38 cellular contexts compared by ENCODE assay signal in genomic region chrX:22970861-22971260, GRCh38. TPM values are rescaled to one million over a fixed set of nuclear protein-coding genes. Genes with fewer than 3 reads are reported as not detected.
"Had no signal": no experiment of that assay in that cellular context is flagged by ENCODE, and none has a peak within 500 bp of the region (broad histone marks: within the 10 kb centered on the region; RNA-seq: fewer than 3 reads in every experiment).

No MANE protein-coding gene starts in this region.

- H3K27ac ChIP-seq: adrenal gland, ascending aorta, body of pancreas, brain microvascular endothelial cell, breast epithelium, cardiac muscle cell had no signal

- FAIRE-seq: bronchial epithelial cell had no signal

- DNase-seq: activated effector memory CD4-positive, alpha-beta T cell treated with anti-CD3 and anti-CD28 coated beads, Interleukin-2, amount 50 U/mL, for 16 hours; activated effector memory CD4-positive, alpha-beta T cell treated with Interleukin-2 at 50 U/mL for 16 hours; activated gamma-delta T cell; activated gamma-delta T cell treated with Interleukin-2 at 50 U/mL for 16 hours; activated naive CD4-positive, alpha-beta T cell; activated naive CD4-positive, alpha-beta T cell treated with anti-CD3 and anti-CD28 coated beads for 36 hours; activated naive CD4-positive, alpha-beta T cell treated with anti-CD3 and anti-CD28 coated beads, Interleukin-2, amount 10 ng/mL, durations not matched to agents 7 days and 5 days; activated naive CD4-positive, alpha-beta T cell treated with anti-CD3 and anti-CD28 coated beads, Interleukin-2, amount 50 U/mL, for 16 hours; activated naive CD4-positive, alpha-beta T cell treated with Interleukin-2 at 50 U/mL for 16 hours; activated naive CD8-positive, alpha-beta T cell treated with anti-CD3 and anti-CD28 coated beads for 36 hours; activated naive CD8-positive, alpha-beta T cell treated with anti-CD3 and anti-CD28 coated beads, Interleukin-2, amount 10 ng/mL, durations not matched to agents 7 days and 5 days; activated naive CD8-positive, alpha-beta T cell treated with anti-CD3 and anti-CD28 coated beads, Interleukin-2, amount 50 U/mL, for 24 hours; activated T-cell treated with anti-CD3 and anti-CD28 coated beads, Interleukin-2, amount 50 U/mL, for 1 hour; activated T-cell treated with anti-CD3 and anti-CD28 coated beads, Interleukin-2, amount 50 U/mL, for 24 hours; activated T-cell treated with anti-CD3 and anti-CD28 coated beads, Interleukin-2, amount 50 U/mL, for 4 hours; activated T-cell treated with anti-CD3 and anti-CD28 coated beads, Interleukin-2, amount 50 U/mL, for 48 hours; activated T-cell treated with anti-CD3 and anti-CD28 coated beads, Interleukin-2, amount 50 U/mL, for 72 hours; adrenal gland; amniotic stem cell; amygdala; anterior cingulate cortex; aorta; body of pancreas; brain microvascular endothelial cell; central memory CD4-positive, alpha-beta T cell; cerebellar nuclear complex had no signal

- H3K4me3 ChIP-seq: adrenal gland, ascending aorta, body of pancreas, breast epithelium, cardiac muscle cell had no signal

- H3K4me1 ChIP-seq: adrenal gland, ascending aorta, body of pancreas, breast epithelium had no signal

- H3K9me3 ChIP-seq: adrenal gland, ascending aorta, body of pancreas, breast epithelium had no signal

- H3K36me3 ChIP-seq: adrenal gland, ascending aorta, brain microvascular endothelial cell, breast epithelium, cardiac muscle cell had no signal

- H3K27me3 ChIP-seq: adrenal gland, ascending aorta, body of pancreas, brain microvascular endothelial cell, cardiac muscle cell had no signal

RNA-seq across cellular contexts. Expression of gene DDX53, which starts 28.9 kb away (rescaled TPM):
- total RNA-seq: activated naive CD4-positive, alpha-beta T cell treated with anti-CD3 and anti-CD28 coated beads for 36 hours; activated naive CD4-positive, alpha-beta T cell treated with anti-CD3 and anti-CD28 coated beads, Interleukin-2, amount 50 U/mL, for 72 hours; activated naive CD8-positive, alpha-beta T cell treated with anti-CD3 and anti-CD28 coated beads for 36 hours; activated naive CD8-positive, alpha-beta T cell treated with anti-CD3 and anti-CD28 coated beads, Interleukin-2, amount 10 ng/mL, durations not matched to agents 7 days and 5 days; activated T-cell treated with anti-CD3 and anti-CD28 coated beads, Interleukin-2, amount 50 U/mL, for 4 hours; activated T-cell treated with anti-CD3 and anti-CD28 coated beads, Interleukin-2, amount 50 U/mL, for 72 hours; activated T-helper 1 cell treated with anti-CD3 and anti-CD28 coated beads, Interleukin-12 subunit alpha, Interleukin-12 subunit beta, Interleukin-2, Interleukin-4 antibody, amounts not matched to agents 30 ng/mL and 10 ng/mL and 1 ng/mL, durations not matched to agents 14 hours and 24 hours and 36 hours; activated T-helper 17 cell treated with anti-CD3 and anti-CD28 coated beads, Interleukin-2, amount 50 U/mL, for 72 hours; activated T-helper 2 cell treated with anti-CD3 and anti-CD28 coated beads, Interferon-gamma antibody, Interleukin-2, Interleukin-4, amounts not matched to agents 10 μg/mL and 5 μg/mL and 100 μg/mL, durations not matched to agents 14 hours and 24 hours and 36 hours; adrenal gland; aorta; ascending aorta; astrocyte; body of pancreas; breast epithelium; bronchial epithelial cell; cardiac muscle cell; cardiac septum; cerebellum; chondrocyte had no signal
